ENCODE assay signal across 11 cellular contexts in the genomic region with DNA sequence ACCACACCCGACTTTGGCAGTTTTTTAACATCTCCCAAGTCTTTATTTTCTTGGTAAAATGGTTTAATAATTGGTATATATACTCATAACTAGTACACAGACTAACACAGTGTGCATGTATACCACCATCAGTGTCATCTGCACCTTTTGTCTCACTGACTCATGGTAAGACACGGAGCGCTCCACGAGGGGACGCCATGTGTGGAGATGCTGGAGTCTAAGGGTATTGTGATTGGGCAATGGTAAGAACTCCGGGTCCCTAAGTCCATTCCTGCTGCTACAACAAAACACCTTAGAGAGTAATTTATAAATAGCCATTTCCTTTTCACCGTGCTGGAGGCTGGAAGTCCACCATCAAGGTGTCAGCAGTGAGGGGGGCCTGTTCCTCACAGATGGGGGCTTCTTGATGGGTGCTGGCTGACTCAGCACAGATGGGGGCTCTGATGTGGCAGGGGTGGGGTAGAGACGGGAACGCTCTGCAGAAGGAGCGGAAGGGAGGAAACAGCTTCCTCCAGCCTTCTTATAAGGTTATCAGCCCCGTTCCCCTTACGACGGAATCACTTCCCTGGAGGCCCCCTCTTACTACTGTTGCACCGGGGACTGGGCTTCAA. TPM values are rescaled to one million over a fixed set of nuclear protein-coding genes. Genes with fewer than 3 reads are reported as not detected.
DNase-seq lines count a peak whose midpoint lies in the region; ATAC-seq and TF ChIP-seq lines count a peak whose summit lies in the region.
"Had no signal": no experiment of that assay in that cellular context is flagged by ENCODE, and none has a peak within 500 bp of the region (broad histone marks: within the 10 kb centered on the region; RNA-seq: fewer than 3 reads in every experiment).

No MANE protein-coding gene starts in this region.

- H3K4me1 ChIP-seq in heart left ventricle (peaks cover 0 to 25% (median 5%) of the 10 kb centered on the region in 12 donors), mucosa of descending colon (ENCODE audit: low read depth) (no peaks in the 10 kb centered on the region)

- H3K4me3 ChIP-seq in heart left ventricle (peak overlapping the region in 11 of 12 donors; percentile 17 to 63 (median 53)), mucosa of descending colon (no peak overlapping the region)

- H3K36me3 ChIP-seq in heart left ventricle: no peaks in the 10 kb centered on the region
- H3K36me3 ChIP-seq in mucosa of descending colon (ENCODE audit: low read depth): no peaks in the 10 kb centered on the region

- H3K27me3 Mint-ChIP-seq in activated naive CD8-positive, alpha-beta T cell treated with anti-CD3 and anti-CD28 coated beads, Interleukin-2, amount 50 U/mL, for 24 hours: no peaks in the 10 kb centered on the region
- peaks cover 4% of the 10 kb centered on the region for H3K27me3 Mint-ChIP-seq in type B pancreatic cell

- ATAC-seq in heart left ventricle (no peak), left ventricle myocardium superior (no peak), mucosa of descending colon (peak; percentile 31), GM18867 (IDR thresholded peaks at IDR 0.05; ENCODE audit: unreplicated experiment) (no peak)
- ATAC-seq in activated naive CD8-positive, alpha-beta T cell treated with anti-CD3 and anti-CD28 coated beads, Interleukin-2, amount 50 U/mL, for 24 hours: no peak

- H3K36me3 Mint-ChIP-seq in activated naive CD8-positive, alpha-beta T cell treated with anti-CD3 and anti-CD28 coated beads, Interleukin-2, amount 50 U/mL, for 24 hours (ENCODE audit: low read depth): peaks cover 3% of the 10 kb centered on the region
- peaks cover 3% of the 10 kb centered on the region for H3K36me3 Mint-ChIP-seq in type B pancreatic cell

- TF ChIP-seq POLR2A in heart left ventricle (IDR thresholded peaks at IDR 0.05): no peak

- TF ChIP-seq CTCF in heart left ventricle (IDR thresholded peaks at IDR 0.05) (no peak), mucosa of descending colon (IDR thresholded peaks at IDR 0.05) (no peak), type B pancreatic cell (conservative IDR thresholded peaks at IDR 0.05) (no peak)

- peaks cover 0 to 6% (median 0%) of the 10 kb centered on the region in 9 donors for H3K27me3 ChIP-seq in heart left ventricle

- peaks cover 5% of the 10 kb centered on the region for H3K9me3 Mint-ChIP-seq in activated naive CD8-positive, alpha-beta T cell treated with anti-CD3 and anti-CD28 coated beads, Interleukin-2, amount 50 U/mL, for 24 hours
- no peaks in the 10 kb centered on the region for H3K9me3 Mint-ChIP-seq in type B pancreatic cell

- peaks cover 39% of the 10 kb centered on the region for H3K4me1 Mint-ChIP-seq in activated naive CD8-positive, alpha-beta T cell treated with anti-CD3 and anti-CD28 coated beads, Interleukin-2, amount 50 U/mL, for 24 hours
- H3K4me1 Mint-ChIP-seq in type B pancreatic cell (ENCODE audit: unreplicated experiment): peaks cover 31% of the 10 kb centered on the region

- no peak for DNase-seq in heart left ventricle
- no peak for DNase-seq in left ventricle myocardium superior
- no peak for DNase-seq in activated naive CD8-positive, alpha-beta T cell treated with anti-CD3 and anti-CD28 coated beads, Interleukin-2, amount 50 U/mL, for 24 hours
- no peak for DNase-seq in mucosa of descending colon
- no peak for DNase-seq in type B pancreatic cell (ENCODE audit: extremely low spot score, unreplicated experiment)
- no peak for DNase-seq in cerebellar nuclear complex (lab: John Stamatoyannopoulos, UW)
- no peak for DNase-seq in NCI-H1417 treated with DMSO at 0.1 percent for 48 hours (lab: John Stamatoyannopoulos, UW)
- DNase-seq: DMS153 had no signal

- peak overlapping the region; percentile 67 for H3K27ac Mint-ChIP-seq in activated naive CD8-positive, alpha-beta T cell treated with anti-CD3 and anti-CD28 coated beads, Interleukin-2, amount 50 U/mL, for 24 hours
- H3K27ac Mint-ChIP-seq in type B pancreatic cell: no peak overlapping the region

- no peaks in the 10 kb centered on the region for H3K9me3 ChIP-seq in heart left ventricle
- H3K9me3 ChIP-seq in mucosa of descending colon: no peaks in the 10 kb centered on the region

- 45 to 48% (median 46%) methylated on average over 14 of the region's 14 CpGs for WGBS in heart left ventricle, 4 donors

- peak overlapping the region; percentile 82 for H3K4me3 Mint-ChIP-seq in activated naive CD8-positive, alpha-beta T cell treated with anti-CD3 and anti-CD28 coated beads, Interleukin-2, amount 50 U/mL, for 24 hours
- H3K4me3 Mint-ChIP-seq in type B pancreatic cell: peak overlapping the region; percentile 74

- intact Hi-C loops in heart left ventricle (cut with DNase I) (no loop called here), left ventricle myocardium superior (cut with micrococcal nuclease) (no loop called here), mucosa of descending colon (cut with DNase I, micrococcal nuclease) (no loop called here)

- H3K27ac ChIP-seq in heart left ventricle: peak overlapping the region in 1 of 12 donors; percentile 87

RNA-seq across cellular contexts. Expression of gene EDAR, which starts 42.0 kb away (rescaled TPM):
- total RNA-seq in heart left ventricle (under 1 TPM in 2 of 9 donors, not detected in 7; 0.16 to 0.20 TPM), left ventricle myocardium superior (not detected), mucosa of descending colon (under 1 TPM; 0.25 to 0.81 (median 0.60) TPM), type B pancreatic cell (ENCODE audit: low replicate concordance) (4.8 and 5.1 TPM in 2 replicates)
- under 1 TPM in 1 of 2 donors, not detected in 1; 0.01 TPM for polyA plus RNA-seq in heart left ventricle
- total RNA-seq: LHCN-M2, temporal lobe had no signal
